Comparison of ENCODE assay signal across 11 cellular contexts in the genomic region with DNA sequence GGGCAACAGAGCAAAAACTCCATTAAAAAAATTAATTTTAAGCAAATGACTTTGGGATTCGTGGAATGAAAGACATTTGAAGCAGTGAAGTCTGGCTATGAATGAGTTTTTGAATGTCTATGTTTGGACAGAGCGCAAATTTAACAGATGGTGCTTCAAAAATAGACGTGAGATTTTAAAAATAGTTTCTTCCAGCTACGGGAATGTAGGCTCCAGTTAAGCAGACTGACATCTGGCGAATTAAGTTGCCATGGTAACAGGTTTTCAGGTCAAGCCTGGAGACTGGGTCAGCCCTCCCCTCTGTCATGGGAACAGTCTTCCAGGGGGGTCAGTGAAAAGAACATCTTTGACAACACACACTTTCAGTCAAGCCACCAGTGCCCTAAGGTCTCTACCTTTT.
DNase-seq lines count a peak whose midpoint lies in the region; ATAC-seq and TF ChIP-seq lines count a peak whose summit lies in the region.
"Had no signal": no experiment of that assay in that cellular context is flagged by ENCODE, and none has a peak within 500 bp of the region (broad histone marks: within the 10 kb centered on the region; RNA-seq: fewer than 3 reads in every experiment).

No MANE protein-coding gene starts in this region.

- H3K27me3 Mint-ChIP-seq in neural crest cell (ENCODE audit: low read depth) = no peaks in the 10 kb centered on the region

- 14 to 22% methylated on average over 5 of the region's 5 CpGs for WGBS in gastroesophageal sphincter (ENCODE audit: low coverage in 1 of 2), 2 donors

- H3K27ac Mint-ChIP-seq in neural crest cell (ENCODE audit: unreplicated experiment) = peak overlapping the region; percentile 31
- H3K27ac Mint-ChIP-seq: B cell had no signal

- peak overlapping the region; percentile 64 to 81 (median 74) for H3K27ac ChIP-seq in gastroesophageal sphincter
- no peak overlapping the region for H3K27ac ChIP-seq in effector memory CD4-positive, alpha-beta T cell (ENCODE audit: insufficient read depth, low read length, poor library complexity, severe bottlenecking)

- TF ChIP-seq POLR2A in gastroesophageal sphincter (IDR thresholded peaks at IDR 0.05) = no peak

- DNase-seq in BJ (ENCODE audit: low read depth) = peak; percentile 65
- peak; percentile 66 to 86 for DNase-seq in NCI-H524 (lab: John Stamatoyannopoulos, UW)
- DNase-seq in neural crest cell (ENCODE audit: low read depth, low spot score) = no peak
- no peak for DNase-seq in effector memory CD4-positive, alpha-beta T cell
- no peak for DNase-seq in HEK293T (ENCODE audit: extremely low spot score)
- DNase-seq: esophagus squamous epithelium had no signal

- ATAC-seq in gastroesophageal sphincter (peak; percentile 37), HG02588 (IDR thresholded peaks at IDR 0.05; ENCODE audit: unreplicated experiment) (no peak), GM21825 (IDR thresholded peaks at IDR 0.05; ENCODE audit: unreplicated experiment) (no peak)
- ATAC-seq: HCT116 had no signal

- no peaks in the 10 kb centered on the region for H3K36me3 Mint-ChIP-seq in neural crest cell (ENCODE audit: low read depth)

- H3K4me1 ChIP-seq in gastroesophageal sphincter = peaks cover 13 to 50% (median 14%) of the 10 kb centered on the region in 3 donors
- H3K4me1 ChIP-seq in effector memory CD4-positive, alpha-beta T cell (ENCODE audit: control insufficient read depth, insufficient read depth, low read length, poor library complexity, severe bottlenecking) = no peaks in the 10 kb centered on the region

- no peaks in the 10 kb centered on the region for H3K9me3 Mint-ChIP-seq in neural crest cell

- H3K4me3 Mint-ChIP-seq in neural crest cell = peak overlapping the region; percentile 65
- H3K4me3 Mint-ChIP-seq: B cell had no signal

- H3K9me3 ChIP-seq in gastroesophageal sphincter = no peaks in the 10 kb centered on the region
- no peaks in the 10 kb centered on the region for H3K9me3 ChIP-seq in effector memory CD4-positive, alpha-beta T cell (ENCODE audit: control insufficient read depth, low read length)
- H3K9me3 ChIP-seq: esophagus squamous epithelium had no signal

- H3K27me3 ChIP-seq in BJ (ENCODE audit: control insufficient read depth, insufficient read depth, low read length) = no peaks in the 10 kb centered on the region
- no peaks in the 10 kb centered on the region for H3K27me3 ChIP-seq in gastroesophageal sphincter
- no peaks in the 10 kb centered on the region for H3K27me3 ChIP-seq in effector memory CD4-positive, alpha-beta T cell (replicated peaks; ENCODE audit: control insufficient read depth, insufficient read depth, low read length, poor library complexity, severe bottlenecking)
- H3K27me3 ChIP-seq: esophagus squamous epithelium had no signal

- H3K36me3 ChIP-seq in BJ (ENCODE audit: control insufficient read depth, insufficient read depth, low read length) = peaks cover 14% of the 10 kb centered on the region
- H3K36me3 ChIP-seq in gastroesophageal sphincter = peaks cover 0 to 21% of the 10 kb centered on the region in 2 donors
- no peaks in the 10 kb centered on the region for H3K36me3 ChIP-seq in effector memory CD4-positive, alpha-beta T cell (ENCODE audit: control insufficient read depth, insufficient read depth, low read length)

- H3K4me1 Mint-ChIP-seq in neural crest cell = peaks cover 52% of the 10 kb centered on the region

- POLR2A ChIA-PET in BJ (lab: Charles Lee) = interaction anchor here (0.6 kb wide), 1 partner anchor 376 kb away, joined by 3 read pairs; no protein-coding TSS in a partner anchor
- POLR2A ChIA-PET in HEK293T (lab: Yijun Ruan, JAX) = interaction anchor here (1.6 kb wide), 1 partner anchor 17 kb away, joined by 3 read pairs; no protein-coding TSS in a partner anchor

- H3K4me3 ChIP-seq in BJ (ENCODE audit: low read depth, low read length) = no peak overlapping the region
- H3K4me3 ChIP-seq in gastroesophageal sphincter = no peak overlapping the region
- no peak overlapping the region for H3K4me3 ChIP-seq in effector memory CD4-positive, alpha-beta T cell (ENCODE audit: insufficient read depth, low read depth, low read length, poor library complexity, severe bottlenecking)
- H3K4me3 ChIP-seq: esophagus squamous epithelium had no signal

- TF ChIP-seq CTCF in BJ (IDR thresholded peaks at IDR 0.05; ENCODE audit: insufficient read depth, low read depth, low read length) = no peak
- TF ChIP-seq CTCF in gastroesophageal sphincter (IDR thresholded peaks at IDR 0.05) = no peak
- TF ChIP-seq CTCF in neural crest cell (conservative IDR thresholded peaks at IDR 0.05) = no peak

- CTCF ChIA-PET in BJ (lab: Yijun Ruan, JAX) = interaction anchor here (1.1 to 2.1 kb wide), 4 partner anchors 9 to 62 kb away, joined by 3 to 7 read pairs (median 4); partner anchors contain the start of gene MYOF
- CTCF ChIA-PET in HEK293T (lab: Yijun Ruan, JAX) = interaction anchor here (1.6 kb wide), 1 partner anchor 43 kb away, joined by 3 read pairs; no protein-coding TSS in a partner anchor

- TF ChIP-seq EP300 in gastroesophageal sphincter (IDR thresholded peaks at IDR 0.05) = no peak

TF ChIP-seq in HEK293T, 16 proteins besides CTCF, POLR2A, EP300 and RAD21:
- TF ChIP-seq, protein P1, sequence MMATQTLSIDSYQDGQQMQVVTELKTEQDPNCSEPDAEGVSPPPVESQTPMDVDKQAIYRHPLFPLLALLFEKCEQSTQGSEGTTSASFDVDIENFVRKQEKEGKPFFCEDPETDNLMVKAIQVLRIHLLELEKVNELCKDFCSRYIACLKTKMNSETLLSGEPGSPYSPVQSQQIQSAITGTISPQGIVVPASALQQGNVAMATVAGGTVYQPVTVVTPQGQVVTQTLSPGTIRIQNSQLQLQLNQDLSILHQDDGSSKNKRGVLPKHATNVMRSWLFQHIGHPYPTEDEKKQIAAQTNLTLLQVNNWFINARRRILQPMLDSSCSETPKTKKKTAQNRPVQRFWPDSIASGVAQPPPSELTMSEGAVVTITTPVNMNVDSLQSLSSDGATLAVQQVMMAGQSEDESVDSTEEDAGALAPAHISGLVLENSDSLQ (IDR thresholded peaks at IDR 0.05) = no peak
- no peak for TF ChIP-seq L3MBTL2 (conservative IDR thresholded peaks at IDR 0.05)
- TF ChIP-seq SP1 (IDR thresholded peaks at IDR 0.05) = no peak
- no peak for TF ChIP-seq CTBP1 (IDR thresholded peaks at IDR 0.05; ENCODE audit: borderline replicate concordance)
- TF ChIP-seq ZNF384 (IDR thresholded peaks at IDR 0.05) = no peak
- no peak for TF ChIP-seq HDGF (IDR thresholded peaks at IDR 0.05; ENCODE audit: borderline replicate concordance)
- TF ChIP-seq SUZ12 (IDR thresholded peaks at IDR 0.05) = no peak
- TF ChIP-seq FOXK2 (IDR thresholded peaks at IDR 0.05) = no peak
- no peak for TF ChIP-seq ELF4 (IDR thresholded peaks at IDR 0.05)
- TF ChIP-seq NFRKB (IDR thresholded peaks at IDR 0.05) = no peak
- no peak for TF ChIP-seq FOXA1 (IDR thresholded peaks at IDR 0.05)
- TF ChIP-seq TARDBP (IDR thresholded peaks at IDR 0.05) = no peak
- TF ChIP-seq ARNT (IDR thresholded peaks at IDR 0.05) = no peak
- no peak for TF ChIP-seq FOXM1 (IDR thresholded peaks at IDR 0.05; ENCODE audit: borderline replicate concordance)
- TF ChIP-seq LEF1 (IDR thresholded peaks at IDR 0.05; ENCODE audit: borderline replicate concordance) = no peak
- TF ChIP-seq BHLHE40 (IDR thresholded peaks at IDR 0.05; ENCODE audit: borderline replicate concordance) = no peak

Comparison
In these comparisons a context has a peak if more than half of its experiments do, and no peak if none do; other contexts are left out.
1. DNase-seq: peak in BJ (single experiment) and NCI-H524 (2 of 2); none in neural crest cell (single experiment), effector memory CD4-positive, alpha-beta T cell (0 of 3) and HEK293T (single experiment).